In the genomic region with DNA sequence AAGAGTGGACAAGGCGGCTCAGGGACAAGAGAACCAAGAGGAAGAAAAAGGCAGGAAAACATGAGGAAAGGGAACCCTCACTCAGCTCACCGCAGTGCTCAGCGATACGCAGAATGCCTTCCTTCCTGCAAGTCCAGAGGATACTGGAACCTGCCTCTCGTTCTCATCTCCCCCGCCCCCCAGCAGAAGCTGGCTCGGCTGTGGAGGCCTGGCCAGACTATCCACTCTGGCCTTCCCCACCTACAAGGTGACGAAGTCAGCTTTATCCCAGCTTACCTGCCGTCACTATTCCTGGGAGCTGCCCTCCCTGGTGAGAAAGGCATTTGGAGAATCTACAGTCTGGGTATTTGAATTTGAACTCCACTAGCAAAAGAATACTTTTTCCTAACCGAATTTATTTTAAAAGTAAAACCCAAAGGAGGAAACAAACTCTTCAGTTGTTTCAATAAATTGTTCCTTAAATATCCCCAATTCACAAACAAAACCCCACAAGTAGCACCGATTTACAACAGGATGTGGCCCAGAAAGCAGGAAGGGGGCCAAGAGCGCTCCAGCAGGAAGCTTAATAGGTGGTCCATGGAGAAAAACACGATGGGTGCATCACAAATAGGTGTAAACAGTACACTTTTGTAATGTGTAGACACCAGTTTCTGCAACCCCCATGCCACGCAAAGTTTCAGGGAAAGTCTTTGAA, we compare ENCODE assay signal across 8 cellular contexts. TPM values are rescaled to one million over a fixed set of nuclear protein-coding genes. Genes with fewer than 3 reads are reported as not detected.
DNase-seq lines count a peak whose midpoint lies in the region; ATAC-seq, FAIRE-seq and TF ChIP-seq lines count a peak whose summit lies in the region.

No MANE protein-coding gene starts in this region.

- H3K27me3 Mint-ChIP-seq in activated CD8-positive, alpha-beta memory T cell treated with anti-CD3 and anti-CD28 coated beads, Interleukin-2, amount 10 ng/mL, durations not matched to agents 7 days and 5 days, result no peaks in the 10 kb centered on the region

- H3K9ac ChIP-seq in kidney (ENCODE audit: low read length in 2 of 2), result peak overlapping the region; percentile 51 to 99

- H3K27ac ChIP-seq in kidney (ENCODE audit: low read depth in 2 of 2, low read length in 2 of 2) (peak overlapping the region; percentile 63 to 79), testis (peak overlapping the region; percentile 69 to 86)

- no peak for TF ChIP-seq POLR2A in testis (IDR thresholded peaks at IDR 0.05)

- no peaks in the 10 kb centered on the region for H3K9me3 Mint-ChIP-seq in activated CD8-positive, alpha-beta memory T cell treated with anti-CD3 and anti-CD28 coated beads, Interleukin-2, amount 10 ng/mL, durations not matched to agents 7 days and 5 days (ENCODE audit: low read depth)

- H3K36me3 Mint-ChIP-seq in activated CD8-positive, alpha-beta memory T cell treated with anti-CD3 and anti-CD28 coated beads, Interleukin-2, amount 10 ng/mL, durations not matched to agents 7 days and 5 days, result peaks cover 7% of the 10 kb centered on the region

- no peaks in the 10 kb centered on the region for H3K27me3 ChIP-seq in testis

- peak overlapping the region; percentile 85 for H3K4me3 Mint-ChIP-seq in activated CD8-positive, alpha-beta memory T cell treated with anti-CD3 and anti-CD28 coated beads, Interleukin-2, amount 10 ng/mL, durations not matched to agents 7 days and 5 days

- intact Hi-C loops in kidney (cut with DNase I) (no loop called here), testis (cut with DNase I; ENCODE audit: low total_unique reads) (no loop called here)

- no peak for TF ChIP-seq CTCF in astrocyte of the cerebellum (IDR thresholded peaks at IDR 0.05; ENCODE audit: low read depth, low read length, missing control alignments)
- TF ChIP-seq CTCF in kidney (IDR thresholded peaks at IDR 0.05; ENCODE audit: borderline replicate concordance, extremely low read depth, insufficient read depth), result no peak
- no peak for TF ChIP-seq CTCF in testis (IDR thresholded peaks at IDR 0.05)

- CTCF ChIA-PET in activated CD8-positive, alpha-beta memory T cell treated with anti-CD3 and anti-CD28 coated beads, Interleukin-2, amount 10 ng/mL, durations not matched to agents 7 days and 5 days (lab: Charles Lee), result interaction anchor here (1.0 to 18.3 kb wide), 5 partner anchors 8 to 44 kb away, joined by 3 to 268 read pairs (median 20); a partner anchor contains a TSS

- no peak for DNase-seq in activated CD8-positive, alpha-beta memory T cell treated with anti-CD3 and anti-CD28 coated beads, Interleukin-2, amount 10 ng/mL, durations not matched to agents 7 days and 5 days
- no peak for DNase-seq in activated CD8-positive, alpha-beta memory T cell treated with anti-CD3 and anti-CD28 coated beads, Interleukin-2, amount 50 U/mL, for 48 hours
- DNase-seq in astrocyte of the cerebellum (ENCODE audit: low read depth) (no peak), kidney (no peak), testis (no peak), pons (ENCODE audit: low spot score) (no peak), DMS114 treated with DMSO at 0.1 percent for 48 hours (lab: John Stamatoyannopoulos, UW; ENCODE audit: unreplicated experiment) (no peak)

- WGBS in testis, 2 donors, result 21 to 36% methylated on average over 14 of the region's 14 CpGs

- peak overlapping the region; percentile 88 for H3K27ac Mint-ChIP-seq in activated CD8-positive, alpha-beta memory T cell treated with anti-CD3 and anti-CD28 coated beads, Interleukin-2, amount 10 ng/mL, durations not matched to agents 7 days and 5 days

- in situ Hi-C loops in astrocyte of the cerebellum (cut with HindIII; ENCODE audit: low sequenced_read_pairs), result no loop called here

- no peaks in the 10 kb centered on the region for H3K36me3 ChIP-seq in kidney (ENCODE audit: control insufficient read depth in 1 of 2, insufficient read depth in 2 of 2, low read length in 2 of 2)
- no peaks in the 10 kb centered on the region for H3K36me3 ChIP-seq in testis (ENCODE audit: low read depth, missing control alignments)

- peaks cover 19 to 34% of the 10 kb centered on the region in 2 donors for H3K4me1 ChIP-seq in kidney (ENCODE audit: control insufficient read depth in 1 of 2, insufficient read depth in 1 of 2, low read depth in 1 of 2, low read length in 2 of 2)
- peaks cover 43% of the 10 kb centered on the region for H3K4me1 ChIP-seq in testis

- peak overlapping the region; percentile 37 for H3K4me3 ChIP-seq in astrocyte of the cerebellum (ENCODE audit: low read depth, low read length)
- H3K4me3 ChIP-seq in kidney (ENCODE audit: low read length in 2 of 2), result peak overlapping the region; percentile 59 to 72
- H3K4me3 ChIP-seq in testis, result peak overlapping the region; percentile 40 to 64

- peaks cover 68% of the 10 kb centered on the region for H3K4me1 Mint-ChIP-seq in activated CD8-positive, alpha-beta memory T cell treated with anti-CD3 and anti-CD28 coated beads, Interleukin-2, amount 10 ng/mL, durations not matched to agents 7 days and 5 days

- H3K9me3 ChIP-seq in kidney (ENCODE audit: control insufficient read depth in 1 of 2, low read length in 2 of 2) (no peaks in the 10 kb centered on the region), testis (no peaks in the 10 kb centered on the region)

- FAIRE-seq in kidney (lab: Jason Lieb, UNC), result no peak

- no peak for ATAC-seq in activated CD8-positive, alpha-beta memory T cell treated with anti-CD3 and anti-CD28 coated beads, Interleukin-2, amount 10 ng/mL, durations not matched to agents 7 days and 5 days
- no peak for ATAC-seq in HG03565 (IDR thresholded peaks at IDR 0.05; ENCODE audit: unreplicated experiment)

RNA-seq across cellular contexts. Expression of a gene that starts 2.1 kb away (rescaled TPM):
- 10 to 100 TPM; 64.6 to 87.0 TPM for total RNA-seq in activated CD8-positive, alpha-beta memory T cell treated with anti-CD3 and anti-CD28 coated beads, Interleukin-2, amount 10 ng/mL, durations not matched to agents 7 days and 5 days
- 67.9 TPM for total RNA-seq in kidney
- 23.0 TPM for polyA plus RNA-seq in kidney (ENCODE audit: insufficient read depth, low read depth, low replicate concordance)
- total RNA-seq in testis, result 10 to 100 TPM; 98.6 to 99.7 TPM
- polyA plus RNA-seq in testis (ENCODE audit: insufficient read depth, low read depth, low replicate concordance), result 50.5 TPM

RNA-seq across cellular contexts. Expression of a gene that starts 9.6 kb away (rescaled TPM):
- total RNA-seq in activated CD8-positive, alpha-beta memory T cell treated with anti-CD3 and anti-CD28 coated beads, Interleukin-2, amount 10 ng/mL, durations not matched to agents 7 days and 5 days, result 10 to 100 TPM; 29.8 to 36.8 TPM
- 37.3 TPM for total RNA-seq in kidney
- polyA plus RNA-seq in kidney (ENCODE audit: insufficient read depth, low read depth, low replicate concordance), result 16.4 TPM
- 10 to 100 TPM; 41.9 to 42.6 TPM for total RNA-seq in testis
- 27.3 TPM for polyA plus RNA-seq in testis (ENCODE audit: insufficient read depth, low read depth, low replicate concordance)

RNA-seq across cellular contexts. Expression of a gene that starts 24.1 kb away (rescaled TPM):
- 10 to 100 TPM; 26.1 to 34.1 TPM for total RNA-seq in activated CD8-positive, alpha-beta memory T cell treated with anti-CD3 and anti-CD28 coated beads, Interleukin-2, amount 10 ng/mL, durations not matched to agents 7 days and 5 days
- total RNA-seq in kidney, result 9.5 TPM
- polyA plus RNA-seq in kidney (ENCODE audit: insufficient read depth, low read depth, low replicate concordance), result 2.0 TPM
- 1 to 10 TPM; 2.9 to 3.2 TPM for total RNA-seq in testis
- 2.1 TPM for polyA plus RNA-seq in testis (ENCODE audit: insufficient read depth, low read depth, low replicate concordance)
